Comparison of ENCODE assay signal across 1 cellular context in the genomic region with DNA sequence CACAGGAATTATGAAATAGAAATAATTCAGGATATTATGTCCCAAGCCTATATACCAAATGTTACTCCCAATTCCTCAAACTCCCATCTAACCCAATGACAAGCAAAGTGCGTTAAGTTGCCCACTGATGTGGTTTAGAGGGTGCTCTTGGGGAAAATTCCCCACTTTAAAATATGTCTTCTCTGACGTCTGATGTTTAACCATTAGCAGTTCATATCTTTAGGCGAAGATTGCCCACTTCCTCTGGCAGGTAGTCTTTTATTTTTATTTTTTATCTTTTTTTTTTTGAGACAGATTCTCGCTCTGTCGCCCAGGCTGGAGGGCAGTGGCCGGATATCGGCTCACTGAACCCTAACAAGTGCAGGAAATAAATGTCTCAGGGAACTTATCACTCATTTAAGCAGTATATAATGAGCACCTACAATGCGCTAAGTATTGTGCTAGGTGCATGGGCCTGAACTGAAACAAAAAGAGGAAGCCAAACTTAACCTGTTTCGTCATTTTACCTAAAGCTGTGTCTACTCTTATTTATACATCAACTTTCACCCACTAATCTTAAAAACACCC.
TF ChIP-seq lines count a peak whose summit lies in the region.

No MANE protein-coding gene starts in this region.

TF ChIP-seq in GM12878, 131 proteins besides CTCF, POLR2A, EP300 and RAD21 (continued from another document):
- TF ChIP-seq RELB (IDR thresholded peaks at IDR 0.05; ENCODE audit: low read depth) (peak; percentile 90), IKZF1 (conservative IDR thresholded peaks at IDR 0.05) (peak; percentile 77), IKZF2 (IDR thresholded peaks at IDR 0.05) (peak; percentile 84 to 87), RAD51 (IDR thresholded peaks at IDR 0.05) (0 out of 2 replicates have a peak, but pooled peaks have one; percentile 30), ZNF592 (IDR thresholded peaks at IDR 0.05) (0 out of 2 replicates have a peak, but pooled peaks have one; percentile 39), SKIL (IDR thresholded peaks at IDR 0.05; ENCODE audit: low read depth, poor library complexity, severe bottlenecking) (peak; percentile 77), POLR2AphosphoS5 (IDR thresholded peaks at IDR 0.05; ENCODE audit: low read length) (no peak; the same call in 1 of the 2 replicates), BHLHE40 (IDR thresholded peaks at IDR 0.05; ENCODE audit: borderline replicate concordance in 1 of 2, low read depth in 2 of 2, low read length in 1 of 2) (peak; percentile 72 to 85; a peak in 3 of 4 replicates), CUX1 (IDR thresholded peaks at IDR 0.05; ENCODE audit: insufficient replicate concordance, low read depth, low read length) (peak; percentile 58), ATF7 (IDR thresholded peaks at IDR 0.05; ENCODE audit: low read depth) (peak; percentile 94), JUNB (IDR thresholded peaks at IDR 0.05) (peak; percentile 34; the same call in 1 of the 2 replicates), SPI1 (IDR thresholded peaks at IDR 0.05; ENCODE audit: borderline replicate concordance, insufficient read depth, low read depth, low read length) (peak; percentile 88), TBL1XR1 (IDR thresholded peaks at IDR 0.05; ENCODE audit: low read depth, low read length) (0 out of 2 replicates have a peak, but pooled peaks have one; percentile 13), SUPT20H (IDR thresholded peaks at IDR 0.05; ENCODE audit: borderline replicate concordance, control insufficient read depth, low read depth, low read length) (no peak), GABPA (IDR thresholded peaks at IDR 0.05; ENCODE audit: low read depth) (peak; percentile 30; the same call in 1 of the 2 replicates), BACH1 (IDR thresholded peaks at IDR 0.05; ENCODE audit: borderline replicate concordance) (0 out of 2 replicates have a peak, but pooled peaks have one; percentile 12), MEF2A (IDR thresholded peaks at IDR 0.05; ENCODE audit: insufficient read depth, low read depth, low read length) (0 out of 2 replicates have a peak, but pooled peaks have one; percentile 56), SMAD1 (IDR thresholded peaks at IDR 0.05; ENCODE audit: low read depth, partially characterized antibody) (peak; percentile 45), CREB1 (IDR thresholded peaks at IDR 0.05; ENCODE audit: low read depth) (peak; percentile 79), HDAC6 (IDR thresholded peaks at IDR 0.05; ENCODE audit: unreplicated experiment) (no peak), SMARCA5 (IDR thresholded peaks at IDR 0.05) (peak; percentile 46), DPF2 (IDR thresholded peaks at IDR 0.05) (peak; percentile 53), JUND (IDR thresholded peaks at IDR 0.05; ENCODE audit: low read depth, low read length) (no peak), RBBP5 (conservative IDR thresholded peaks at IDR 0.05) (peak; percentile 70; the same call in 1 of the 2 replicates), SMC3 (IDR thresholded peaks at IDR 0.05; ENCODE audit: borderline replicate concordance, low read length) (peak; percentile 14; the same call in 1 of the 2 replicates), RB1 (IDR thresholded peaks at IDR 0.05; ENCODE audit: borderline replicate concordance) (peak; percentile 35; the same call in 1 of the 2 replicates), TCF7 (IDR thresholded peaks at IDR 0.05; ENCODE audit: borderline replicate concordance) (peak; percentile 56; the same call in 1 of the 2 replicates), BCL11A (IDR thresholded peaks at IDR 0.05; ENCODE audit: low read depth, low read length) (peak; percentile 48; the same call in 1 of the 2 replicates), CHD1 (IDR thresholded peaks at IDR 0.05; ENCODE audit: low read depth, low read length) (0 out of 2 replicates have a peak, but pooled peaks have one; percentile 39)
- TF ChIP-seq, protein P1, sequence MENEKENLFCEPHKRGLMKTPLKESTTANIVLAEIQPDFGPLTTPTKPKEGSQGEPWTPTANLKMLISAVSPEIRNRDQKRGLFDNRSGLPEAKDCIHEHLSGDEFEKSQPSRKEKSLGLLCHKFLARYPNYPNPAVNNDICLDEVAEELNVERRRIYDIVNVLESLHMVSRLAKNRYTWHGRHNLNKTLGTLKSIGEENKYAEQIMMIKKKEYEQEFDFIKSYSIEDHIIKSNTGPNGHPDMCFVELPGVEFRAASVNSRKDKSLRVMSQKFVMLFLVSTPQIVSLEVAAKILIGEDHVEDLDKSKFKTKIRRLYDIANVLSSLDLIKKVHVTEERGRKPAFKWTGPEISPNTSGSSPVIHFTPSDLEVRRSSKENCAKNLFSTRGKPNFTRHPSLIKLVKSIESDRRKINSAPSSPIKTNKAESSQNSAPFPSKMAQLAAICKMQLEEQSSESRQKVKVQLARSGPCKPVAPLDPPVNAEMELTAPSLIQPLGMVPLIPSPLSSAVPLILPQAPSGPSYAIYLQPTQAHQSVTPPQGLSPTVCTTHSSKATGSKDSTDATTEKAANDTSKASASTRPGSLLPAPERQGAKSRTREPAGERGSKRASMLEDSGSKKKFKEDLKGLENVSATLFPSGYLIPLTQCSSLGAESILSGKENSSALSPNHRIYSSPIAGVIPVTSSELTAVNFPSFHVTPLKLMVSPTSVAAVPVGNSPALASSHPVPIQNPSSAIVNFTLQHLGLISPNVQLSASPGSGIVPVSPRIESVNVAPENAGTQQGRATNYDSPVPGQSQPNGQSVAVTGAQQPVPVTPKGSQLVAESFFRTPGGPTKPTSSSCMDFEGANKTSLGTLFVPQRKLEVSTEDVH (IDR thresholded peaks at IDR 0.05; ENCODE audit: low read depth, partially characterized antibody) = peak; percentile 60
- TF ChIP-seq, protein P2, sequence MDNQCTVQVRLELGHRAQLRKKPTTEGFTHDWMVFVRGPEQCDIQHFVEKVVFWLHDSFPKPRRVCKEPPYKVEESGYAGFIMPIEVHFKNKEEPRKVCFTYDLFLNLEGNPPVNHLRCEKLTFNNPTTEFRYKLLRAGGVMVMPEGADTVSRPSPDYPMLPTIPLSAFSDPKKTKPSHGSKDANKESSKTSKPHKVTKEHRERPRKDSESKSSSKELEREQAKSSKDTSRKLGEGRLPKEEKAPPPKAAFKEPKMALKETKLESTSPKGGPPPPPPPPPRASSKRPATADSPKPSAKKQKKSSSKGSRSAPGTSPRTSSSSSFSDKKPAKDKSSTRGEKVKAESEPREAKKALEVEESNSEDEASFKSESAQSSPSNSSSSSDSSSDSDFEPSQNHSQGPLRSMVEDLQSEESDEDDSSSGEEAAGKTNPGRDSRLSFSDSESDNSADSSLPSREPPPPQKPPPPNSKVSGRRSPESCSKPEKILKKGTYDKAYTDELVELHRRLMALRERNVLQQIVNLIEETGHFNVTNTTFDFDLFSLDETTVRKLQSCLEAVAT (IDR thresholded peaks at IDR 0.05) = peak; percentile 74; the same call in 1 of the 2 replicates
